In genomic region chr2:190634381-190634780, GRCh38 we compare ENCODE assay signal across 16 cellular contexts.
"Had no signal": no experiment of that assay in that cellular context is flagged by ENCODE, and none has a peak within 500 bp of the region (broad histone marks: within the 10 kb centered on the region; RNA-seq: fewer than 3 reads in every experiment).

No MANE protein-coding gene starts in this region.

- H3K4me1 ChIP-seq: neural progenitor cell, parathyroid adenoma had no signal

- H3K4me3 ChIP-seq: coronary artery, heart right ventricle, neural progenitor cell, testis had no signal

- ATAC-seq: activated T-cell treated with anti-CD3 and anti-CD28 coated beads, Interleukin-2, amount 50 U/mL, for 4 hours; heart right ventricle; left ventricle myocardium superior; stimulated activated naive CD8-positive, alpha-beta T cell treated with anti-CD3 and anti-CD28 coated beads, Interleukin-15, amount 100 ng/mL, for 72 hours had no signal

- H3K27ac ChIP-seq: coronary artery, epithelial cell of prostate, heart right ventricle, neural progenitor cell, parathyroid adenoma, testis, VCaP had no signal

- H3K9me3 ChIP-seq: heart right ventricle, testis had no signal

- H3K4me2 ChIP-seq: neural progenitor cell had no signal

- H3K9ac ChIP-seq: neural progenitor cell, parathyroid adenoma had no signal

- H3K36me3 ChIP-seq: heart right ventricle, neural progenitor cell had no signal

- H3K27me3 ChIP-seq: heart right ventricle, neural progenitor cell, testis had no signal

- H2AFZ ChIP-seq: neural progenitor cell, parathyroid adenoma had no signal

- H3K79me2 ChIP-seq: parathyroid adenoma had no signal

- DNase-seq: activated CD4-positive, alpha-beta memory T cell treated with anti-CD3 and anti-CD28 coated beads for 36 hours; activated T-cell treated with anti-CD3 and anti-CD28 coated beads, Interleukin-2, amount 50 U/mL, for 4 hours; caudate nucleus; effector CD4-positive, alpha-beta T cell; heart right ventricle; kidney; left ventricle myocardium superior; midbrain; stimulated activated CD4-positive, alpha-beta T cell treated with anti-CD3 and anti-CD28 coated beads, Interleukin-4, amount 100 ng/mL, for 1 hour; stimulated activated naive CD8-positive, alpha-beta T cell treated with anti-CD3 and anti-CD28 coated beads, Interleukin-15, amount 100 ng/mL, for 72 hours; testis had no signal
